14 cellular contexts compared by ENCODE assay signal in the genomic region with DNA sequence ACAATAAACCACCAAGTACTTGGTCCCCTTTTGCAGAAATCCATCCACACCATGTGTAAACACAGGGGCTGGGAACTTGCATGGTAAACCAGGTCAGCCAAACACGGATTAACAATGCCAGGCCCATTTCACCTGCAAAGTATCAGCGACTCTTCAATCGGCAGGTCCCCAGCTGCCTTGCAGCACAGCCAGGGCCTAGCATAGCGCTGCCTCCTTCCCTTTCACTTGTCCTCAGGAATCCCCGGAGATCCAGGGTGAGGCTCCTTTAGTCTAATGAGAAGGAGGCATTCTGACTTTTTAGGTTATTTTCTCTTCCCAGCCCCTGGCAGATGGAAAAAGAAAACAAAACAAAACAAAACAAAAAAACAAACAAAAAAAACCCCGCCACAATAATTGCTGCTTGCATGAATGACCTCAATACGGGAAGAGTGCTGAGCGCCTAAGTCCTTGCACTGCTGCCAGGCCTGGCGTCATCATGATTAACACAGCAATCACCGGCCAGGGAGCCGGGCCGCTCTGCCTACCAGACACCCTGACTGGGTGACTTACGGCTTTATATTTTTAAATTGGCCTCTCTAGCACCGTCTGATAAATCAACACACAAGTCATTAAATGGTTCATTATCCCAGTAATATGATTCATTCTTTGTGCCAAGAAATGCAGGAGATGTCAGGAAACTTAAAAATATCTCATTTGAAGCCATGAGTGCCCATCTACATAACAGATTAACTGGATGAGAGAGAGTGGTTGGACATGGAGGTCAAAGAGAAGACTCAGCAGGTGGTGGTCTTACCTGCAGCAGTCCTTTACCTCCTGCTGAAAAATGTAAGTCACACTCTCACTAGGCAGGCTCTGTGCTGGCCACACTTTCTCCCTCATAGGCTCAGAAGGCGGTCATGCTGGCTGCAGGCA.
DNase-seq lines count a peak whose midpoint lies in the region; TF ChIP-seq lines count a peak whose summit lies in the region.
"Had no signal": no experiment of that assay in that cellular context is flagged by ENCODE, and none has a peak within 500 bp of the region (broad histone marks: within the 10 kb centered on the region; RNA-seq: fewer than 3 reads in every experiment).

No MANE protein-coding gene starts in this region.

- H2AFZ ChIP-seq in OCI-LY1 (ENCODE audit: low read length), result no peak overlapping the region
- no peak overlapping the region for H2AFZ ChIP-seq in Karpas-422 (ENCODE audit: low read length)

- H3F3A ChIP-seq in OCI-LY1 (ENCODE audit: insufficient read depth, low read length), result no peaks in the 10 kb centered on the region

- H3K4me1 ChIP-seq in OCI-LY1 (ENCODE audit: insufficient read depth, low read length, severe bottlenecking) (peaks cover 48% of the 10 kb centered on the region), Karpas-422 (ENCODE audit: low read length) (no peaks in the 10 kb centered on the region)
- H3K4me1 ChIP-seq: left lung, tibial artery had no signal

- H3K79me2 ChIP-seq in OCI-LY1 (ENCODE audit: insufficient read depth, low read length) (no peaks in the 10 kb centered on the region), Karpas-422 (ENCODE audit: low read length) (no peaks in the 10 kb centered on the region)

- H4K20me1 ChIP-seq in OCI-LY1 (ENCODE audit: insufficient read depth, low read length), result no peaks in the 10 kb centered on the region
- H4K20me1 ChIP-seq in Karpas-422 (ENCODE audit: insufficient read depth, low read depth, low read length), result no peaks in the 10 kb centered on the region

- H3K4me3 ChIP-seq in OCI-LY1 (ENCODE audit: low read depth, low read length, poor library complexity, severe bottlenecking), result no peak overlapping the region
- H3K4me3 ChIP-seq in Karpas-422 (ENCODE audit: low read length), result no peak overlapping the region
- H3K4me3 ChIP-seq: left lung, tibial artery had no signal

- H3K4me2 ChIP-seq in OCI-LY1 (ENCODE audit: low read length) (no peak overlapping the region), Karpas-422 (ENCODE audit: low read depth, low read length, poor library complexity, severe bottlenecking) (no peak overlapping the region)

- CTCF ChIA-PET in activated CD4-positive, alpha-beta memory T cell treated with anti-CD3 and anti-CD28 coated beads, Interleukin-2, amount 10 ng/mL, durations not matched to agents 7 days and 5 days (lab: Charles Lee), result no interaction called here

- H3K27ac ChIP-seq in OCI-LY1 (ENCODE audit: low read depth, low read length, poor library complexity, severe bottlenecking) (peak overlapping the region; percentile 65), Karpas-422 (ENCODE audit: low read length) (no peak overlapping the region)
- H3K27ac ChIP-seq: 22Rv1, dorsolateral prefrontal cortex, left lung, tibial artery had no signal

- TF ChIP-seq CTCF in OCI-LY1 (IDR thresholded peaks at IDR 0.05; ENCODE audit: low read length), result no peak

- intact Hi-C loops in head of caudate nucleus (cut with DNase I), result no loop called here

- peaks cover 14% of the 10 kb centered on the region for H3K9me3 Mint-ChIP-seq in activated CD4-positive, alpha-beta memory T cell treated with anti-CD3 and anti-CD28 coated beads, Interleukin-2, amount 10 ng/mL, durations not matched to agents 7 days and 5 days

- H3K36me3 ChIP-seq in OCI-LY1 (ENCODE audit: insufficient read depth, low read length), result no peaks in the 10 kb centered on the region
- H3K36me3 ChIP-seq in Karpas-422 (ENCODE audit: insufficient read depth, low read length), result no peaks in the 10 kb centered on the region
- H3K36me3 ChIP-seq: left lung, tibial artery had no signal

- DNase-seq in DMS 273 (lab: John Stamatoyannopoulos, UW; ENCODE audit: unreplicated experiment) (peak; percentile 36), DMS 273 treated with DMSO at 0.1 percent for 48 hours (lab: John Stamatoyannopoulos, UW) (no peak), head of caudate nucleus (peak in 33 of 42 donors; percentile 7 to 69 (median 28)), superior temporal gyrus (ENCODE audit: extremely low spot score) (peak; percentile 17), Karpas-422 (no peak), GDM1 (lab: John Stamatoyannopoulos, UW) (no peak)
- DNase-seq in activated CD4-positive, alpha-beta memory T cell treated with anti-CD3 and anti-CD28 coated beads, Interleukin-2, amount 10 ng/mL, durations not matched to agents 7 days and 5 days, result no peak
- DNase-seq: activated T-cell treated with anti-CD3 and anti-CD28 coated beads for 4 hours, left lung, NCI-H510A, tibial artery had no signal

- H3K27me3 Mint-ChIP-seq in activated CD4-positive, alpha-beta memory T cell treated with anti-CD3 and anti-CD28 coated beads, Interleukin-2, amount 10 ng/mL, durations not matched to agents 7 days and 5 days, result no peaks in the 10 kb centered on the region

- H3K9me3 ChIP-seq in OCI-LY1 (ENCODE audit: low read length), result no peaks in the 10 kb centered on the region
- H3K9me3 ChIP-seq in Karpas-422 (ENCODE audit: low read length), result no peaks in the 10 kb centered on the region
- H3K9me3 ChIP-seq: left lung, tibial artery had no signal

- no peaks in the 10 kb centered on the region for H3K36me3 Mint-ChIP-seq in activated CD4-positive, alpha-beta memory T cell treated with anti-CD3 and anti-CD28 coated beads, Interleukin-2, amount 10 ng/mL, durations not matched to agents 7 days and 5 days (ENCODE audit: low read depth)

- POLR2A ChIA-PET in activated CD4-positive, alpha-beta memory T cell treated with anti-CD3 and anti-CD28 coated beads, Interleukin-2, amount 10 ng/mL, durations not matched to agents 7 days and 5 days (lab: Charles Lee), result no interaction called here

- no peaks in the 10 kb centered on the region for H3K9me2 ChIP-seq in OCI-LY1 (ENCODE audit: low read depth, low read length)
- no peaks in the 10 kb centered on the region for H3K9me2 ChIP-seq in Karpas-422 (replicated peaks; ENCODE audit: insufficient read depth, low read length)

- H3K9ac ChIP-seq in OCI-LY1 (ENCODE audit: low read length) (no peak overlapping the region), Karpas-422 (ENCODE audit: low read length) (no peak overlapping the region)

- no peaks in the 10 kb centered on the region for H3K4me1 Mint-ChIP-seq in activated CD4-positive, alpha-beta memory T cell treated with anti-CD3 and anti-CD28 coated beads, Interleukin-2, amount 10 ng/mL, durations not matched to agents 7 days and 5 days

- H3K4me3 Mint-ChIP-seq in activated CD4-positive, alpha-beta memory T cell treated with anti-CD3 and anti-CD28 coated beads, Interleukin-2, amount 10 ng/mL, durations not matched to agents 7 days and 5 days, result no peak overlapping the region

- no peak overlapping the region for H3K27ac Mint-ChIP-seq in activated CD4-positive, alpha-beta memory T cell treated with anti-CD3 and anti-CD28 coated beads, Interleukin-2, amount 10 ng/mL, durations not matched to agents 7 days and 5 days

- H3K27me3 ChIP-seq in OCI-LY1 (ENCODE audit: insufficient read depth, low read length) (no peaks in the 10 kb centered on the region), Karpas-422 (ENCODE audit: low read length) (no peaks in the 10 kb centered on the region)
- H3K27me3 ChIP-seq: left lung, tibial artery had no signal

Comparison
In these comparisons a context has a peak if more than half of its experiments do, and no peak if none do; other contexts are left out.
1. DNase-seq: peak in DMS 273 (single experiment), head of caudate nucleus (33 of 42) and superior temporal gyrus (single experiment); none in DMS 273 treated with DMSO at 0.1 percent for 48 hours (single experiment), Karpas-422 (single experiment), GDM1 (single experiment) and activated CD4-positive, alpha-beta memory T cell treated with anti-CD3 and anti-CD28 coated beads, Interleukin-2, amount 10 ng/mL, durations not matched to agents 7 days and 5 days (single experiment).